23 cellular contexts compared by ENCODE assay signal in genomic region chr10:125094826-125095225, GRCh38.
A peak's percentile ranks its signal among the peaks of the same experiment; 100 is the strongest.
DNase-seq lines count a peak whose midpoint lies in the region; ATAC-seq, FAIRE-seq and TF ChIP-seq lines count a peak whose summit lies in the region.
"Had no signal": no experiment of that assay in that cellular context is flagged by ENCODE, and none has a peak within 500 bp of the region (broad histone marks: within the 10 kb centered on the region; RNA-seq: fewer than 3 reads in every experiment).

No MANE protein-coding gene starts in this region.

- H2AK5ac ChIP-seq in H1 (ENCODE audit: low read depth, low read length): no peak overlapping the region

- H3K36me3 Mint-ChIP-seq in GM23338 (ENCODE audit: low read depth): peaks cover 62% of the 10 kb centered on the region
- H3K36me3 Mint-ChIP-seq in naive thymus-derived CD4-positive, alpha-beta T cell: no peaks in the 10 kb centered on the region
- H3K36me3 Mint-ChIP-seq: CD8-positive, alpha-beta T cell; stimulated activated effector memory CD8-positive, alpha-beta T cell treated with anti-CD3 and anti-CD28 coated beads, Interleukin-12 subunit alpha, Interleukin-12 subunit beta, amount 100 ng/mL, for 72 hours had no signal

- no peak for FAIRE-seq in H1 (lab: Jason Lieb, UNC)
- no peak for FAIRE-seq in small intestine (lab: Jason Lieb, UNC)
- FAIRE-seq: GM12891 had no signal

- H3K4me1 ChIP-seq in GM23338 (ENCODE audit: insufficient read depth) (peaks cover 57% of the 10 kb centered on the region), H1 (replicated peaks in 1 of 4; ENCODE audit: control insufficient read depth in 3 of 4, insufficient read depth in 4 of 4, low read length in 3 of 4) (peaks cover 2 to 26% (median 9%) of the 10 kb centered on the region in 4 experiments; a peak in 6 of 7 replicates), spleen (peaks cover 0 to 44% (median 12%) of the 10 kb centered on the region in 6 donors), small intestine (ENCODE audit: control insufficient read depth in 2 of 2, insufficient read depth in 1 of 2, low read depth in 1 of 2, low read length in 1 of 2) (peaks cover 0 to 5% of the 10 kb centered on the region in 2 donors)
- no peaks in the 10 kb centered on the region for H3K4me1 ChIP-seq in naive thymus-derived CD4-positive, alpha-beta T cell (ENCODE audit: control insufficient read depth in 2 of 2, insufficient read depth in 2 of 2, low read length in 2 of 2)
- H3K4me1 ChIP-seq: HAP-1 had no signal

- peaks cover 37% of the 10 kb centered on the region for H3K79me1 ChIP-seq in H1 (ENCODE audit: low read depth, low read length)

- intact Hi-C loops in naive thymus-derived CD4-positive, alpha-beta T cell (cut with micrococcal nuclease): no loop called here
- intact Hi-C loops in spleen (cut with DNase I; ENCODE audit: low total_unique reads): no loop called here

- H3K9me2 ChIP-seq in GM23338 (ENCODE audit: insufficient read depth): no peaks in the 10 kb centered on the region

- H3K27me3 Mint-ChIP-seq in GM23338 (ENCODE audit: insufficient read depth, low read depth, poor library complexity): peaks cover 20% of the 10 kb centered on the region
- no peaks in the 10 kb centered on the region for H3K27me3 Mint-ChIP-seq in naive thymus-derived CD4-positive, alpha-beta T cell

- H2BK20ac ChIP-seq in H1 (ENCODE audit: low read length): no peak overlapping the region

- no peak for TF ChIP-seq RAD21 in H1 (IDR thresholded peaks at IDR 0.05 in 1 of 2, conservative IDR thresholded peaks at IDR 0.05 in 1 of 2; ENCODE audit: low read depth in 2 of 2, low read length in 2 of 2)

- H2BK120ac ChIP-seq in H1 (replicated peaks; ENCODE audit: low read depth, low read length): no peak overlapping the region

- TF ChIP-seq CTCF in GM23338 (conservative IDR thresholded peaks at IDR 0.05; ENCODE audit: low read depth in 2 of 2) (no peak), H1 (IDR thresholded peaks at IDR 0.05; ENCODE audit: control extremely low read depth in 1 of 3, insufficient read depth in 1 of 3, low read depth in 1 of 3, low read length in 3 of 3) (no peak), spleen (IDR thresholded peaks at IDR 0.05 in 8 of 11, conservative IDR thresholded peaks at IDR 0.05 in 3 of 11) (no peak), GM10266 (IDR thresholded peaks at IDR 0.05; ENCODE audit: control insufficient read depth, insufficient read depth, low read depth, missing control alignments) (no peak)

- TF ChIP-seq POLR2A in H1 (IDR thresholded peaks at IDR 0.05; ENCODE audit: control extremely low read depth in 1 of 2, low read depth in 2 of 2, low read length in 2 of 2) (no peak), spleen (IDR thresholded peaks at IDR 0.05) (no peak)

- H4K5ac ChIP-seq in H1 (ENCODE audit: insufficient read length, low read depth, low read length): no peak overlapping the region

- H3K27ac Mint-ChIP-seq in GM23338: 0 out of 2 replicates have a peak overlapping the region, but pooled peaks have one; percentile 14
- H3K27ac Mint-ChIP-seq in naive thymus-derived CD4-positive, alpha-beta T cell: no peak overlapping the region
- H3K27ac Mint-ChIP-seq: activated CD8-positive, alpha-beta T cell treated with anti-CD3 and anti-CD28 coated beads, Interleukin-2, amount 10 ng/mL, durations not matched to agents 7 days and 5 days; CD8-positive, alpha-beta T cell; stimulated activated effector memory CD8-positive, alpha-beta T cell treated with anti-CD3 and anti-CD28 coated beads, Interleukin-12 subunit alpha, Interleukin-12 subunit beta, amount 100 ng/mL, for 72 hours had no signal

- CTCF ChIA-PET in H1 (lab: Charles Lee; ENCODE audit: partially characterized antibody): interaction anchor here (0.9 to 2.4 kb wide), 3 partner anchors 65 to 103 kb away, joined by 3 to 6 read pairs (median 3); no protein-coding TSS in a partner anchor
- CTCF ChIA-PET in naive thymus-derived CD4-positive, alpha-beta T cell (lab: Charles Lee): no interaction called here

- H2BK12ac ChIP-seq in H1 (ENCODE audit: low read depth, low read length): no peak overlapping the region

- DNase-seq in GM23338 (ENCODE audit: low spot score) (no peak), H1 (ENCODE audit: low read depth in 1 of 2, low spot score in 2 of 2) (no peak), spleen (peak; percentile 64), GM10266 (ENCODE audit: extremely low spot score) (no peak), NCI-H748 (lab: John Stamatoyannopoulos, UW; ENCODE audit: unreplicated experiment) (no peak), small intestine (no peak)
- DNase-seq in naive thymus-derived CD4-positive, alpha-beta T cell: no peak
- DNase-seq: activated CD8-positive, alpha-beta T cell treated with anti-CD3 and anti-CD28 coated beads, Interleukin-2, amount 10 ng/mL, durations not matched to agents 7 days and 5 days; activated naive CD4-positive, alpha-beta T cell treated with anti-CD3 and anti-CD28 coated beads, Interleukin-2, amount 50 U/mL, for 16 hours; activated T-cell treated with anti-CD3 and anti-CD28 coated beads, Interleukin-2, amount 50 U/mL, for 4 hours; anterior cingulate cortex; CD8-positive, alpha-beta T cell; NCI-H1105 treated with DMSO at 0.1 percent for 48 hours; T1000 had no signal

- no peak overlapping the region for H2BK15ac ChIP-seq in H1 (ENCODE audit: low read length)

- H4K8ac ChIP-seq in H1 (ENCODE audit: extremely low read depth, insufficient read depth, low read length): no peak overlapping the region

- no peak overlapping the region for H3K14ac ChIP-seq in H1 (ENCODE audit: insufficient read length)

- 76% methylated on average over 8 of the region's 8 CpGs; no CpG with 5 or more reads in 1 of the 2 experiments for WGBS in H1 (ENCODE audit: extremely low coverage in 1 of 2, insufficient coverage in 1 of 2, insufficient read length in 1 of 2, insufficient replicate concordance in 2 of 2, low coverage in 1 of 2, low lambda C conversion rate in 2 of 2, missing lambda C conversion rate in 1 of 2), 2 experiments
- WGBS in spleen, 5 donors: 47 to 85% (median 76%) methylated on average over 8 of the region's 8 CpGs
- WGBS in small intestine, 3 donors: 86 to 87% (median 86%) methylated on average over 8 of the region's 8 CpGs

- POLR2A ChIA-PET in H1 (lab: Charles Lee; ENCODE audit: partially characterized antibody): interaction anchor here (0.7 to 1.8 kb wide), 6 partner anchors 9 to 62 kb away, joined by 3 to 9 read pairs (median 3); no protein-coding TSS in a partner anchor
- POLR2A ChIA-PET in naive thymus-derived CD4-positive, alpha-beta T cell (lab: Charles Lee): no interaction called here

- no peaks in the 10 kb centered on the region for H3K9me3 Mint-ChIP-seq in GM23338
- H3K9me3 Mint-ChIP-seq in naive thymus-derived CD4-positive, alpha-beta T cell: peaks cover 0 to 1% (median 0%) of the 10 kb centered on the region in 11 donors
- H3K9me3 Mint-ChIP-seq: activated T-cell treated with anti-CD3 and anti-CD28 coated beads, Interleukin-2, amount 50 U/mL, for 4 hours; CD8-positive, alpha-beta T cell; central memory CD8-positive, alpha-beta T cell; stimulated activated effector memory CD8-positive, alpha-beta T cell treated with anti-CD3 and anti-CD28 coated beads, Interleukin-12 subunit alpha, Interleukin-12 subunit beta, amount 100 ng/mL, for 72 hours had no signal

- H3K4ac ChIP-seq in H1 (replicated peaks; ENCODE audit: insufficient read length, low read depth, low read length): no peak overlapping the region

- H3K56ac ChIP-seq in H1 (replicated peaks; ENCODE audit: insufficient read length, low read depth, low read length): no peak overlapping the region

- H3K27ac ChIP-seq in GM23338 (ENCODE audit: low read depth) (peak overlapping the region; percentile 45; the same call in 1 of the 2 replicates), H1 (ENCODE audit: low read depth, low read length) (no peak overlapping the region), spleen (no peak overlapping the region), small intestine (ENCODE audit: low read depth in 1 of 2, low read length in 1 of 2) (no peak overlapping the region)
- H3K27ac ChIP-seq in naive thymus-derived CD4-positive, alpha-beta T cell (ENCODE audit: low read depth, low read length): no peak overlapping the region
- H3K27ac ChIP-seq: epithelial cell of prostate, neutrophil had no signal

- H3K36me3 ChIP-seq in GM23338 (ENCODE audit: insufficient read depth) (0 out of 2 replicates have a peak, but pooled peaks cover under 1% of the 10 kb centered on the region), H1 (ENCODE audit: control insufficient read depth in 2 of 4, insufficient read depth in 4 of 4, low read length in 3 of 4) (peaks cover 0 to 18% (median 2%) of the 10 kb centered on the region in 4 experiments; a peak in 3 of 8 replicates), spleen (peaks cover 0 to 19% (median 0%) of the 10 kb centered on the region in 6 donors), small intestine (ENCODE audit: control insufficient read depth in 2 of 2, insufficient read depth in 2 of 2, low read length in 2 of 2) (no peaks in the 10 kb centered on the region)
- no peaks in the 10 kb centered on the region for H3K36me3 ChIP-seq in naive thymus-derived CD4-positive, alpha-beta T cell (ENCODE audit: control insufficient read depth in 2 of 3, insufficient read depth in 3 of 3, low read length in 3 of 3)
- H3K36me3 ChIP-seq: HAP-1 had no signal

- peak; percentile 11 for ATAC-seq in GM23338
- ATAC-seq in naive thymus-derived CD4-positive, alpha-beta T cell: peak; percentile 51
- ATAC-seq in GM21528 (IDR thresholded peaks at IDR 0.05; ENCODE audit: low FRiP score, unreplicated experiment): no peak
- ATAC-seq: activated CD4-positive, CD25-positive, alpha-beta regulatory T cell treated with anti-CD3 and anti-CD28 coated beads, Interleukin-2, amount 50 U/mL, for 24 hours; activated CD8-positive, alpha-beta T cell treated with anti-CD3 and anti-CD28 coated beads, Interleukin-2, amount 10 ng/mL, durations not matched to agents 7 days and 5 days; activated T-cell treated with anti-CD3 and anti-CD28 coated beads, Interleukin-2, amount 50 U/mL, for 4 hours; CD8-positive, alpha-beta T cell; SK-N-SH treated with all-trans-retinoic acid at 6 μM for 48 hours; stimulated activated effector memory CD8-positive, alpha-beta T cell treated with anti-CD3 and anti-CD28 coated beads, Interleukin-12 subunit alpha, Interleukin-12 subunit beta, amount 100 ng/mL, for 72 hours had no signal

- H3K9ac ChIP-seq in H1 (replicated peaks in 1 of 4; ENCODE audit: extremely low read depth in 1 of 4, low read depth in 3 of 4, low read length in 3 of 4): no peak overlapping the region

- no peaks in the 10 kb centered on the region for H3K27me3 ChIP-seq in GM23338 (ENCODE audit: insufficient read depth)
- H3K27me3 ChIP-seq in H1 (replicated peaks in 1 of 4; ENCODE audit: control insufficient read depth in 3 of 4, extremely low read depth in 1 of 4, insufficient read depth in 3 of 4, low read length in 3 of 4): no peaks in the 10 kb centered on the region
- no peaks in the 10 kb centered on the region for H3K27me3 ChIP-seq in naive thymus-derived CD4-positive, alpha-beta T cell (ENCODE audit: control insufficient read depth in 2 of 2, insufficient read depth in 2 of 2, low read length in 2 of 2)
- H3K27me3 ChIP-seq in spleen (replicated peaks in 1 of 7): no peaks in the 10 kb centered on the region
- H3K27me3 ChIP-seq in small intestine (ENCODE audit: control insufficient read depth in 2 of 2, insufficient read depth in 2 of 2, low read length in 2 of 2): no peaks in the 10 kb centered on the region
- H3K27me3 ChIP-seq: neutrophil had no signal

- no peak overlapping the region for H3K18ac ChIP-seq in H1 (ENCODE audit: extremely low read depth, low read length)

- H2AFZ ChIP-seq in GM23338 (no peak overlapping the region), H1 (ENCODE audit: low read length) (no peak overlapping the region)

- H3K23me2 ChIP-seq in H1 (ENCODE audit: low read depth, low read length): no peaks in the 10 kb centered on the region

- H3K9me3 ChIP-seq in H1 (ENCODE audit: insufficient read depth in 2 of 2, low read depth in 1 of 2, low read length in 1 of 2) (no peaks in the 10 kb centered on the region), spleen (no peaks in the 10 kb centered on the region), small intestine (ENCODE audit: control insufficient read depth, low read depth) (no peaks in the 10 kb centered on the region)
- no peaks in the 10 kb centered on the region for H3K9me3 ChIP-seq in naive thymus-derived CD4-positive, alpha-beta T cell (ENCODE audit: control insufficient read depth in 2 of 3, low read length in 3 of 3)
- H3K9me3 ChIP-seq: HAP-1, neutrophil had no signal

- peak overlapping the region; percentile 29; the same call in 1 of the 2 replicates for H2BK5ac ChIP-seq in H1 (ENCODE audit: low read depth, low read length)

- no peak overlapping the region for H3K4me3 Mint-ChIP-seq in GM23338
- no peak overlapping the region for H3K4me3 Mint-ChIP-seq in naive thymus-derived CD4-positive, alpha-beta T cell
- H3K4me3 Mint-ChIP-seq: activated CD8-positive, alpha-beta T cell treated with anti-CD3 and anti-CD28 coated beads, Interleukin-2, amount 10 ng/mL, durations not matched to agents 7 days and 5 days; activated T-cell treated with anti-CD3 and anti-CD28 coated beads, Interleukin-2, amount 50 U/mL, for 4 hours; CD8-positive, alpha-beta T cell; central memory CD8-positive, alpha-beta T cell; stimulated activated effector memory CD8-positive, alpha-beta T cell treated with anti-CD3 and anti-CD28 coated beads, Interleukin-12 subunit alpha, Interleukin-12 subunit beta, amount 100 ng/mL, for 72 hours had no signal

- H3K4me2 ChIP-seq in GM23338: no peak overlapping the region
- no peak overlapping the region for H3K4me2 ChIP-seq in H1 (ENCODE audit: insufficient read depth in 1 of 2, low read depth in 2 of 2, low read length in 2 of 2)

- no peaks in the 10 kb centered on the region for H3F3A ChIP-seq in GM23338 (replicated peaks; ENCODE audit: low read depth)

- H3K23ac ChIP-seq in H1 (ENCODE audit: insufficient read length): no peak overlapping the region

- H3K79me2 ChIP-seq in GM23338 (replicated peaks; ENCODE audit: insufficient read depth): peaks cover 100% of the 10 kb centered on the region
- peaks cover 41 to 100% of the 10 kb centered on the region in 2 experiments for H3K79me2 ChIP-seq in H1 (ENCODE audit: control insufficient read depth in 1 of 2, insufficient read depth in 2 of 2, low read length in 2 of 2)

- no peak overlapping the region for H4K91ac ChIP-seq in H1 (replicated peaks; ENCODE audit: insufficient read length, low read length)

- H4K20me1 ChIP-seq in GM23338 (replicated peaks; ENCODE audit: insufficient read depth): peaks cover 90% of the 10 kb centered on the region
- peaks cover 62 to 77% of the 10 kb centered on the region in 2 experiments for H4K20me1 ChIP-seq in H1 (replicated peaks in 1 of 2; ENCODE audit: control insufficient read depth in 1 of 2, insufficient read depth in 2 of 2, low read length in 2 of 2)

- H3K4me3 ChIP-seq in GM23338 (no peak overlapping the region), H1 (ENCODE audit: extremely low read depth in 1 of 4, insufficient read depth in 2 of 4, low read depth in 3 of 4, low read length in 4 of 4) (no peak overlapping the region), spleen (no peak overlapping the region), small intestine (ENCODE audit: low read depth in 1 of 2, low read length in 2 of 2) (no peak overlapping the region)
- no peak overlapping the region for H3K4me3 ChIP-seq in naive thymus-derived CD4-positive, alpha-beta T cell (ENCODE audit: low read length)
- H3K4me3 ChIP-seq: HAP-1 had no signal

- H3K4me1 Mint-ChIP-seq in GM23338: peaks cover 84% of the 10 kb centered on the region
- peaks cover 0 to 14% (median 0%) of the 10 kb centered on the region in 7 donors for H3K4me1 Mint-ChIP-seq in naive thymus-derived CD4-positive, alpha-beta T cell
- H3K4me1 Mint-ChIP-seq: central memory CD8-positive, alpha-beta T cell; stimulated activated effector memory CD8-positive, alpha-beta T cell treated with anti-CD3 and anti-CD28 coated beads, Interleukin-12 subunit alpha, Interleukin-12 subunit beta, amount 100 ng/mL, for 72 hours had no signal

- no peak for TF ChIP-seq EP300 in H1 (IDR thresholded peaks at IDR 0.05; ENCODE audit: borderline replicate concordance in 1 of 2, low read depth in 2 of 2, low read length in 2 of 2)
